8 cellular contexts compared by ENCODE assay signal in genomic region chr20:37527638-37528441, GRCh38. TPM values are rescaled to one million over a fixed set of nuclear protein-coding genes. Genes with fewer than 3 reads are reported as not detected.
A peak's percentile ranks its signal among the peaks of the same experiment; 100 is the strongest.
DNase-seq lines count a peak whose midpoint lies in the region; ATAC-seq and TF ChIP-seq lines count a peak whose summit lies in the region.

TSS of gene BLCAP (minus strand) at chr20:37527876. CDS start at chr20:37519174, 8,702 bp downstream.

- no peak for TF ChIP-seq POLR2A in ovary (IDR thresholded peaks at IDR 0.05)

- no peaks in the 10 kb centered on the region for H3K9me3 ChIP-seq in SU-DHL-6 (ENCODE audit: insufficient read depth, low read length)
- no peaks in the 10 kb centered on the region for H3K9me3 ChIP-seq in ovary
- no peaks in the 10 kb centered on the region for H3K9me3 ChIP-seq in thoracic aorta

- no peaks in the 10 kb centered on the region for H3F3A ChIP-seq in SU-DHL-6 (ENCODE audit: insufficient read depth)

- H3K27ac ChIP-seq in SU-DHL-6 (ENCODE audit: low read depth, low read length) = peak within 1 kb of the TSS; percentile 85
- peak within 1 kb of the TSS; percentile 82 to 96 for H3K27ac ChIP-seq in ovary
- H3K27ac ChIP-seq in thoracic aorta = peak within 1 kb of the TSS; percentile 87 to 98

- TF ChIP-seq EP300 in ovary (IDR thresholded peaks at IDR 0.05) = no peak

- ATAC-seq in HG02610 (IDR thresholded peaks at IDR 0.05; ENCODE audit: unreplicated experiment) = peak; percentile 80
- peak; percentile 85 for ATAC-seq in thoracic aorta (ENCODE audit: insufficient number of reproducible peaks, low FRiP score, low read depth)

- peak within 1 kb of the TSS; percentile 77 for H3K4me2 ChIP-seq in SU-DHL-6 (ENCODE audit: low read depth, low read length, poor library complexity, severe bottlenecking)

- peaks cover 23% of the 10 kb centered on the region for H3K79me2 ChIP-seq in SU-DHL-6 (ENCODE audit: insufficient read depth, low read length)

- H3K36me3 ChIP-seq in SU-DHL-6 (ENCODE audit: low read length) = no peaks in the 10 kb centered on the region
- H3K36me3 ChIP-seq in ovary = no peaks in the 10 kb centered on the region
- H3K36me3 ChIP-seq in thoracic aorta = no peaks in the 10 kb centered on the region

- H2AFZ ChIP-seq in SU-DHL-6 (ENCODE audit: low read depth, low read length, severe bottlenecking) = peak within 1 kb of the TSS; percentile 91

- TF ChIP-seq CTCF in SU-DHL-6 (IDR thresholded peaks at IDR 0.05; ENCODE audit: insufficient read depth, low read length, poor library complexity, severe bottlenecking) = no peak
- no peak for TF ChIP-seq CTCF in glutamatergic neuron (IDR thresholded peaks at IDR 0.05; ENCODE audit: partially characterized antibody, unreplicated experiment)
- TF ChIP-seq CTCF in ovary (IDR thresholded peaks at IDR 0.05) = no peak
- no peak for TF ChIP-seq CTCF in thoracic aorta (IDR thresholded peaks at IDR 0.05)

- peak within 1 kb of the TSS; percentile 86 for H3K9ac ChIP-seq in SU-DHL-6 (ENCODE audit: low read length)

- peak within 1 kb of the TSS; percentile 92 for H3K4me3 Mint-ChIP-seq in activated naive CD8-positive, alpha-beta T cell treated with anti-CD3 and anti-CD28 coated beads for 36 hours
- peak within 1 kb of the TSS; percentile 95 for H3K4me3 Mint-ChIP-seq in glutamatergic neuron (ENCODE audit: unreplicated experiment)

- DNase-seq in GM04504 (ENCODE audit: low read depth) (peak; percentile 68), NCI-H128 (lab: John Stamatoyannopoulos, UW; ENCODE audit: unreplicated experiment) (peak; percentile 96), glutamatergic neuron (peak; percentile 88), ovary (peak; percentile 87 to 93 (median 92)), thoracic aorta (ENCODE audit: low spot score) (peak; percentile 73)
- DNase-seq in activated naive CD8-positive, alpha-beta T cell treated with anti-CD3 and anti-CD28 coated beads for 36 hours = peak; percentile 90

- peaks cover 6% of the 10 kb centered on the region for H3K36me3 Mint-ChIP-seq in activated naive CD8-positive, alpha-beta T cell treated with anti-CD3 and anti-CD28 coated beads for 36 hours
- H3K36me3 Mint-ChIP-seq in glutamatergic neuron (ENCODE audit: unreplicated experiment) = no peaks in the 10 kb centered on the region

- no peaks in the 10 kb centered on the region; the same call in 1 of the 2 replicates for H4K20me1 ChIP-seq in SU-DHL-6 (ENCODE audit: low read depth, low read length)

- H3K4me3 ChIP-seq in SU-DHL-6 (ENCODE audit: insufficient read depth, low read length, poor library complexity, severe bottlenecking) (peak within 1 kb of the TSS; percentile 94), ovary (peak within 1 kb of the TSS; percentile 87), thoracic aorta (peak within 1 kb of the TSS; percentile 100)

- intact Hi-C loops in ovary (cut with DNase I) = loop anchor here (5.0 to 10.0 kb wide), 4 partner anchors 123 to 143 kb away; no protein-coding TSS in a partner anchor

- H3K27me3 ChIP-seq in SU-DHL-6 (ENCODE audit: low read length) = no peaks in the 10 kb centered on the region
- no peaks in the 10 kb centered on the region for H3K27me3 ChIP-seq in ovary
- H3K27me3 ChIP-seq in thoracic aorta (replicated peaks; ENCODE audit: insufficient read depth) = no peaks in the 10 kb centered on the region

- H3K9me2 ChIP-seq in SU-DHL-6 (replicated peaks; ENCODE audit: insufficient read depth, low read length) = no peaks in the 10 kb centered on the region

- 1% methylated on average over 45 to 62 of the region's 62 CpGs for WGBS in ovary, 3 donors

- H3K27me3 Mint-ChIP-seq in activated naive CD8-positive, alpha-beta T cell treated with anti-CD3 and anti-CD28 coated beads for 36 hours = no peaks in the 10 kb centered on the region
- peaks cover 8% of the 10 kb centered on the region for H3K27me3 Mint-ChIP-seq in glutamatergic neuron (ENCODE audit: unreplicated experiment)

- H3K4me1 ChIP-seq in ovary (ENCODE audit: insufficient read depth) (peaks cover 13% of the 10 kb centered on the region), thoracic aorta (ENCODE audit: control insufficient read depth in 1 of 2, low read depth in 2 of 2) (peaks cover 17 to 34% of the 10 kb centered on the region in 2 donors)

- H3K27ac Mint-ChIP-seq in activated naive CD8-positive, alpha-beta T cell treated with anti-CD3 and anti-CD28 coated beads for 36 hours = peak within 1 kb of the TSS; percentile 98
- H3K27ac Mint-ChIP-seq in glutamatergic neuron (ENCODE audit: unreplicated experiment) = peak within 1 kb of the TSS; percentile 99

- peaks cover 40% of the 10 kb centered on the region for H3K4me1 Mint-ChIP-seq in activated naive CD8-positive, alpha-beta T cell treated with anti-CD3 and anti-CD28 coated beads for 36 hours
- peaks cover 34% of the 10 kb centered on the region for H3K4me1 Mint-ChIP-seq in glutamatergic neuron (ENCODE audit: low read depth, unreplicated experiment)

- H3K9me3 Mint-ChIP-seq in activated naive CD8-positive, alpha-beta T cell treated with anti-CD3 and anti-CD28 coated beads for 36 hours = no peaks in the 10 kb centered on the region
- H3K9me3 Mint-ChIP-seq in glutamatergic neuron (ENCODE audit: unreplicated experiment) = peaks cover 5% of the 10 kb centered on the region

RNA-seq across cellular contexts. Expression of gene BLCAP, which starts in this region (rescaled TPM):
- total RNA-seq in activated naive CD8-positive, alpha-beta T cell treated with anti-CD3 and anti-CD28 coated beads for 36 hours = 10 to 100 TPM; 29.4 to 30.9 TPM
- total RNA-seq in glutamatergic neuron (ENCODE audit: unreplicated experiment) (97.2 TPM), ovary (100 to 1,000 TPM in 1 of 7 donors, 10 to 100 TPM in 6; 27.7 to 147 (median 62.0) TPM), thoracic aorta (10 to 100 TPM; 28.4 to 42.0 TPM)
- 10 to 100 TPM; 60.2 to 87.5 TPM for polyA plus RNA-seq in ovary

Comparison
In these comparisons a context has a peak if more than half of its experiments do, and no peak if none do; other contexts are left out.
1. Peak in every context shown above with its lines: DNase-seq, ATAC-seq, H3K4me3 ChIP-seq and H3K27ac ChIP-seq.